ENCODE assay signal across 20 cellular contexts in genomic region chr22:22403771-22404170, GRCh38.
A peak's percentile ranks its signal among the peaks of the same experiment; 100 is the strongest.
DNase-seq lines count a peak whose midpoint lies in the region; ATAC-seq, FAIRE-seq and TF ChIP-seq lines count a peak whose summit lies in the region.
"Had no signal": no experiment of that assay in that cellular context is flagged by ENCODE, and none has a peak within 500 bp of the region (broad histone marks: within the 10 kb centered on the region; RNA-seq: fewer than 3 reads in every experiment).

No MANE protein-coding gene starts in this region.

- TF ChIP-seq RAD21 in HepG2 (CRISPR knock-in tag; IDR thresholded peaks at IDR 0.05) = no peak

- WGBS in HepG2 (ENCODE audit: low lambda C conversion rate) = 10% methylated on average over 2 of the region's 4 CpGs

- no peaks in the 10 kb centered on the region for H4K20me1 ChIP-seq in HepG2 (ENCODE audit: insufficient read depth, low read length)

- POLR2A ChIA-PET in WTC11 (lab: Charles Lee) = no interaction called here
- POLR2A ChIA-PET in HepG2 (lab: Yijun Ruan, JAX) = no interaction called here

- no peak overlapping the region for H2AFZ ChIP-seq in HepG2 (ENCODE audit: low read length)

- no peaks in the 10 kb centered on the region for H3K4me1 Mint-ChIP-seq in stimulated activated naive CD8-positive, alpha-beta T cell treated with anti-CD3 and anti-CD28 coated beads, Interleukin-15, amount 100 ng/mL, for 72 hours
- no peaks in the 10 kb centered on the region for H3K4me1 Mint-ChIP-seq in WTC11

- CTCF ChIA-PET in WTC11 (lab: Charles Lee) (interaction anchor here (0.8 to 3.7 kb wide), 2 partner anchors 19 to 82 kb away, joined by 3 to 15 read pairs; no protein-coding TSS in a partner anchor), HepG2 (lab: Yijun Ruan, JAX; ENCODE audit: low intra/inter-chr PET ratio, low total read pairs) (no interaction called here)

- H3K27me3 Mint-ChIP-seq in stimulated activated naive CD8-positive, alpha-beta T cell treated with anti-CD3 and anti-CD28 coated beads, Interleukin-15, amount 100 ng/mL, for 72 hours = peaks cover 29% of the 10 kb centered on the region
- peaks cover 100% of the 10 kb centered on the region for H3K27me3 Mint-ChIP-seq in WTC11 (ENCODE audit: low read depth)

- H3K27me3 ChIP-seq in HepG2 (ENCODE audit: control insufficient read depth in 1 of 2, insufficient read depth in 2 of 2, low read length in 2 of 2) (peaks cover 0 to 32% of the 10 kb centered on the region in 2 experiments; a peak in 4 of 5 replicates), lower lobe of right lung (ENCODE audit: low read depth) (peaks cover 9% of the 10 kb centered on the region)

- no peak overlapping the region for H3K27ac Mint-ChIP-seq in stimulated activated naive CD8-positive, alpha-beta T cell treated with anti-CD3 and anti-CD28 coated beads, Interleukin-15, amount 100 ng/mL, for 72 hours
- H3K27ac Mint-ChIP-seq in WTC11 = no peak overlapping the region
- H3K27ac Mint-ChIP-seq: activated naive CD4-positive, alpha-beta T cell treated with anti-CD3 and anti-CD28 coated beads, Interleukin-2, amount 50 U/mL, for 72 hours; activated T-cell treated with anti-CD3 and anti-CD28 coated beads, Interleukin-2, amount 50 U/mL, for 72 hours; type B pancreatic cell had no signal

- TF ChIP-seq CTCF in WTC11 (IDR thresholded peaks at IDR 0.05) (no peak), HepG2 (CRISPR knock-in tag; IDR thresholded peaks at IDR 0.05) (0 out of 2 replicates have a peak, but pooled peaks have one; percentile 24), lower lobe of right lung (IDR thresholded peaks at IDR 0.05) (no peak)

- H3K36me3 ChIP-seq in HepG2 (replicated peaks in 1 of 2; ENCODE audit: control insufficient read depth in 1 of 2, insufficient read depth in 2 of 2, low read length in 2 of 2) (no peaks in the 10 kb centered on the region), lower lobe of right lung (no peaks in the 10 kb centered on the region)

- ATAC-seq in stimulated activated naive CD8-positive, alpha-beta T cell treated with anti-CD3 and anti-CD28 coated beads, Interleukin-15, amount 100 ng/mL, for 72 hours = peak; percentile 54
- no peak for ATAC-seq in stimulated activated naive CD8-positive, alpha-beta T cell treated with anti-CD3 and anti-CD28 coated beads, Interleukin-15, Interleukin-2, amounts not matched to agents 100 U/mL and 50 U/mL, for 24 hours
- ATAC-seq in WTC11 = peak; percentile 68
- peak; percentile 88 for ATAC-seq in HepG2
- ATAC-seq in lower lobe of right lung = no peak
- ATAC-seq in HG03097 (IDR thresholded peaks at IDR 0.05; ENCODE audit: low FRiP score, unreplicated experiment) = no peak

- H3K4me3 Mint-ChIP-seq in stimulated activated naive CD8-positive, alpha-beta T cell treated with anti-CD3 and anti-CD28 coated beads, Interleukin-15, amount 100 ng/mL, for 72 hours = no peak overlapping the region
- H3K4me3 Mint-ChIP-seq in WTC11 = no peak overlapping the region
- H3K4me3 Mint-ChIP-seq: activated T-cell treated with anti-CD3 and anti-CD28 coated beads, Interleukin-2, amount 50 U/mL, for 72 hours; type B pancreatic cell had no signal

- peak; percentile 56 for FAIRE-seq in HepG2 (lab: Jason Lieb, UNC)

- intact Hi-C loops in HepG2 (cut with micrococcal nuclease; ENCODE audit: unreplicated experiment) (no loop called here), lower lobe of right lung (cut with DNase I) (no loop called here)

- H3K36me3 Mint-ChIP-seq in WTC11 = no peaks in the 10 kb centered on the region
- H3K36me3 Mint-ChIP-seq: activated naive CD4-positive, alpha-beta T cell treated with anti-CD3 and anti-CD28 coated beads, Interleukin-2, amount 50 U/mL, for 72 hours; type B pancreatic cell had no signal

- no peak for DNase-seq in stimulated activated naive CD8-positive, alpha-beta T cell treated with anti-CD3 and anti-CD28 coated beads, Interleukin-15, amount 100 ng/mL, for 72 hours
- DNase-seq in stimulated activated naive CD8-positive, alpha-beta T cell treated with anti-CD3 and anti-CD28 coated beads, Interleukin-15, Interleukin-2, amounts not matched to agents 100 U/mL and 50 U/mL, for 24 hours = no peak
- DNase-seq in WTC11 (ENCODE audit: low spot score) (no peak), HepG2 (ENCODE audit: low spot score) (peak; percentile 25), RKO (ENCODE audit: low spot score) (no peak), T-helper 9 cell (no peak), lower lobe of right lung (no peak)
- DNase-seq: ACHN; activated CD4-positive, CD25-positive, alpha-beta regulatory T cell; activated T-cell treated with anti-CD3 and anti-CD28 coated beads, Interleukin-2, amount 50 U/mL, for 72 hours; DMS153; NCI-H1105; NCI-H510A treated with DMSO at 0.1 percent for 48 hours; right cardiac atrium; SIG-M5; stimulated activated CD4-positive, alpha-beta T cell treated with anti-CD3 and anti-CD28 coated beads, Interleukin-15, amount 100 ng/mL, for 24 hours; T-helper 2 cell had no signal

- TF ChIP-seq EP300 in HepG2 (IDR thresholded peaks at IDR 0.05; ENCODE audit: low read depth in 2 of 2, low read length in 2 of 2) = no peak
- TF ChIP-seq EP300 in HepG2 (CRISPR knock-in tag; IDR thresholded peaks at IDR 0.05; ENCODE audit: borderline replicate concordance) = no peak

- no peaks in the 10 kb centered on the region for H3K79me2 ChIP-seq in HepG2 (ENCODE audit: insufficient read depth, low read length)

- no peaks in the 10 kb centered on the region for H3K9me3 ChIP-seq in HepG2 (ENCODE audit: low read length)
- no peaks in the 10 kb centered on the region for H3K9me3 ChIP-seq in lower lobe of right lung

- H3K9me3 Mint-ChIP-seq in stimulated activated naive CD8-positive, alpha-beta T cell treated with anti-CD3 and anti-CD28 coated beads, Interleukin-15, amount 100 ng/mL, for 72 hours = no peaks in the 10 kb centered on the region
- H3K9me3 Mint-ChIP-seq in WTC11 = no peaks in the 10 kb centered on the region
- H3K9me3 Mint-ChIP-seq: activated naive CD4-positive, alpha-beta T cell treated with anti-CD3 and anti-CD28 coated beads, Interleukin-2, amount 50 U/mL, for 72 hours; activated T-cell treated with anti-CD3 and anti-CD28 coated beads, Interleukin-2, amount 50 U/mL, for 72 hours; type B pancreatic cell had no signal

- H3K9ac ChIP-seq in HepG2 (ENCODE audit: insufficient read depth, low read depth, low read length) = no peak overlapping the region

- BruUV-seq in HepG2 (replicated peaks; lab: Mats Ljungman, UMichigan) = no TSS peak

- H3K4me3 ChIP-seq in HepG2 (replicated peaks in 1 of 3; ENCODE audit: insufficient read depth in 1 of 3, low read depth in 2 of 3, low read length in 3 of 3) (no peak overlapping the region), lower lobe of right lung (no peak overlapping the region)

- in situ Hi-C loops in HepG2 (cut with HindIII; ENCODE audit: extremely low pct_ligation_motif_present, low pct_unique_long_range_greater_than_20kb) = no loop called here

- TF ChIP-seq POLR2A in HepG2 (IDR thresholded peaks at IDR 0.05; ENCODE audit: insufficient read depth in 1 of 2, low read depth in 2 of 2, low read length in 2 of 2) = no peak

- H3K27ac ChIP-seq in HepG2 (ENCODE audit: extremely low read length, insufficient read depth, low read length) = no peak overlapping the region
- H3K27ac ChIP-seq in lower lobe of right lung = no peak overlapping the region

- H3K4me2 ChIP-seq in HepG2 (ENCODE audit: low read depth, low read length) = no peak overlapping the region

- H3K4me1 ChIP-seq in HepG2 (ENCODE audit: insufficient read depth, low read length) = no peaks in the 10 kb centered on the region
- no peaks in the 10 kb centered on the region for H3K4me1 ChIP-seq in lower lobe of right lung

TF ChIP-seq in WTC11, 78 proteins besides CTCF, POLR2A, EP300 and RAD21:
- TF ChIP-seq JAZF1 (CRISPR knock-in tag; IDR thresholded peaks at IDR 0.05) (no peak), SOX15 (CRISPR knock-in tag; IDR thresholded peaks at IDR 0.05) (no peak), ZNF317 (CRISPR knock-in tag; IDR thresholded peaks at IDR 0.05; ENCODE audit: borderline replicate concordance, low read depth) (no peak), ELF4 (CRISPR knock-in tag; IDR thresholded peaks at IDR 0.05; ENCODE audit: low read depth) (no peak)
TF ChIP-seq in WTC11: peak in this region for 0.

TF ChIP-seq in HepG2, 621 proteins besides CTCF, POLR2A, EP300 and RAD21:
- TF ChIP-seq SOX13 (IDR thresholded peaks at IDR 0.05) (no peak), SOX13 (CRISPR knock-in tag; conservative IDR thresholded peaks at IDR 0.05 in 1 of 2, IDR thresholded peaks at IDR 0.05 in 1 of 2) (no peak), NR2F2 (IDR thresholded peaks at IDR 0.05; ENCODE audit: borderline replicate concordance, low read depth) (no peak), SETDB1 (CRISPR knock-in tag; IDR thresholded peaks at IDR 0.05; ENCODE audit: borderline replicate concordance) (no peak), SMC3 (IDR thresholded peaks at IDR 0.05; ENCODE audit: low read length) (peak; percentile 40), STAG1 (CRISPR knock-in tag; IDR thresholded peaks at IDR 0.05) (peak; percentile 32), MBNL3 (CRISPR knock-in tag; conservative IDR thresholded peaks at IDR 0.05) (no peak), ZFAT (CRISPR knock-in tag; conservative IDR thresholded peaks at IDR 0.05) (no peak)
- TF ChIP-seq, protein P1, sequence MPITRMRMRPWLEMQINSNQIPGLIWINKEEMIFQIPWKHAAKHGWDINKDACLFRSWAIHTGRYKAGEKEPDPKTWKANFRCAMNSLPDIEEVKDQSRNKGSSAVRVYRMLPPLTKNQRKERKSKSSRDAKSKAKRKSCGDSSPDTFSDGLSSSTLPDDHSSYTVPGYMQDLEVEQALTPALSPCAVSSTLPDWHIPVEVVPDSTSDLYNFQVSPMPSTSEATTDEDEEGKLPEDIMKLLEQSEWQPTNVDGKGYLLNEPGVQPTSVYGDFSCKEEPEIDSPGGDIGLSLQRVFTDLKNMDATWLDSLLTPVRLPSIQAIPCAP (CRISPR knock-in tag; IDR thresholded peaks at IDR 0.05; ENCODE audit: low read depth) = no peak

Comparison
In these comparisons a context has a peak if more than half of its experiments do, and no peak if none do; other contexts are left out.
1. ATAC-seq: peak in stimulated activated naive CD8-positive, alpha-beta T cell treated with anti-CD3 and anti-CD28 coated beads, Interleukin-15, amount 100 ng/mL, for 72 hours (single experiment), WTC11 (single experiment) and HepG2 (single experiment); none in stimulated activated naive CD8-positive, alpha-beta T cell treated with anti-CD3 and anti-CD28 coated beads, Interleukin-15, Interleukin-2, amounts not matched to agents 100 U/mL and 50 U/mL, for 24 hours (single experiment), lower lobe of right lung (0 of 2) and HG03097 (single experiment).